9 cellular contexts compared by ENCODE assay signal in the genomic region with DNA sequence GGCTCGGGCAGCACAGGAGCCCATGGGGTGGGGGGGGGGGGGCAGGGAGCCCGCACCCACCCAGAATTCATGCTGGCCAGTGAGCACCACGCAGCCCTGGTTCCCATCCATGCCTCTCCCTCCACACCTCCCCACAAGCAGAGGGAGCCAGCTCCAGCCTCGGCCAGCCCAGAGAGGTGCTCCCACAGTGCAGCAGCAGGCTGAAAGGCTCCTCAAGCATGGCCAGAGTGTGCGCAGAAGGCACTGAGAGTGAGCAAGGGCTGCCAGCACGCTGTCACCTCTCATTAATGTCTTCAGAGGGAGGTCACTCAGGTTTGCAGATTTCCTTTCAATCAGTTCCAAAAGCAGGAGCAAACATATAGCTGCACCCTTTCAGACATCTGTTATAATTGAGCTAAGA. TPM values are rescaled to one million over a fixed set of nuclear protein-coding genes. Genes with fewer than 3 reads are reported as not detected.
"Had no signal": no experiment of that assay in that cellular context is flagged by ENCODE, and none has a peak within 500 bp of the region (broad histone marks: within the 10 kb centered on the region; RNA-seq: fewer than 3 reads in every experiment).

No MANE protein-coding gene starts in this region.

- H3K4me3 ChIP-seq: GM12878 had no signal

- ATAC-seq: GM12878 had no signal

- DNase-seq: GDM1, GF-D8 had no signal

- FAIRE-seq: G401.6, GM12878, GM12891, GM12892, GM18507, GM19239 had no signal

RNA-seq across cellular contexts. Expression of gene GSTA3, which starts 53.2 kb away (rescaled TPM):
- total RNA-seq: G401, GM12878 had no signal
- polyA plus RNA-seq: GM12878 had no signal
